In genomic region chr10:89122431-89123066, GRCh38 we compare ENCODE assay signal across 11 cellular contexts.
A peak's percentile ranks its signal among the peaks of the same experiment; 100 is the strongest.
DNase-seq lines count a peak whose midpoint lies in the region; ATAC-seq, FAIRE-seq and TF ChIP-seq lines count a peak whose summit lies in the region.
"Had no signal": no experiment of that assay in that cellular context is flagged by ENCODE, and none has a peak within 500 bp of the region (broad histone marks: within the 10 kb centered on the region; RNA-seq: fewer than 3 reads in every experiment).

No MANE protein-coding gene starts in this region.

- in situ Hi-C loops in GM12878 (cut with MboI), result no loop called here

- RAD21 ChIA-PET in GM12878 (lab: Charles Lee; ENCODE audit: unreplicated experiment), result no interaction called here

- no peaks in the 10 kb centered on the region for H4K20me1 ChIP-seq in GM12878 (ENCODE audit: control insufficient read depth, insufficient read depth)

- no peak overlapping the region for H3K4me2 ChIP-seq in GM12878 (ENCODE audit: control insufficient read depth, insufficient read depth)

- H3K9me3 ChIP-seq in right atrium auricular region (no peaks in the 10 kb centered on the region), GM12878 (replicated peaks; ENCODE audit: control insufficient read depth, insufficient read depth, low read length) (no peaks in the 10 kb centered on the region)
- H3K9me3 ChIP-seq: prostate gland had no signal

- TF ChIP-seq EP300 in GM12878 (IDR thresholded peaks at IDR 0.05; ENCODE audit: borderline replicate concordance in 1 of 2, control insufficient read depth in 1 of 2, low read depth in 2 of 2, low read length in 2 of 2), result no peak

- H3K4me3 ChIP-seq in right atrium auricular region (no peak overlapping the region), GM12878 (no peak overlapping the region), kidney epithelial cell (ENCODE audit: low read depth, low read length) (no peak overlapping the region)
- H3K4me3 ChIP-seq: prostate gland had no signal

- H3K79me2 ChIP-seq in GM12878 (ENCODE audit: control insufficient read depth, insufficient read depth, low read length), result no peaks in the 10 kb centered on the region

- no peak overlapping the region for H2AFZ ChIP-seq in GM12878 (ENCODE audit: control insufficient read depth, low read depth, low read length)

- DNase-seq in Right ventricle myocardium inferior (ENCODE audit: missing footprints) (no peak), right atrium auricular region (ENCODE audit: low spot score) (no peak), GM12878 (ENCODE audit: low read depth, low spot score) (no peak), kidney epithelial cell (ENCODE audit: low read depth) (peak; percentile 4), urothelium cell line (ENCODE audit: low spot score) (peak; percentile 16), hypothalamus (lab: John Stamatoyannopoulos, UW) (no peak), NCI-H2081 treated with DMSO at 0.1 percent for 48 hours (lab: John Stamatoyannopoulos, UW) (no peak)
- DNase-seq in activated CD4-positive, alpha-beta T cell treated with anti-CD3 and anti-CD28 coated beads for 1 hour, result no peak
- DNase-seq: left colon, NCI-H2171 treated with DMSO at 0.1 percent for 48 hours had no signal

- TF ChIP-seq CTCF in right atrium auricular region (IDR thresholded peaks at IDR 0.05) (no peak), GM12878 (IDR thresholded peaks at IDR 0.05 in 2 of 3, conservative IDR thresholded peaks at IDR 0.05 in 1 of 3; ENCODE audit: control insufficient read depth in 2 of 3, extremely low read depth in 1 of 3, insufficient read depth in 1 of 3, low read depth in 3 of 3, low read length in 3 of 3) (no peak), kidney epithelial cell (IDR thresholded peaks at IDR 0.05; ENCODE audit: insufficient read depth, low read length, poor library complexity, severe bottlenecking) (no peak)

- H3K4me1 ChIP-seq in right atrium auricular region, result no peaks in the 10 kb centered on the region
- H3K4me1 ChIP-seq in GM12878 (ENCODE audit: control insufficient read depth, insufficient read depth, low read length), result no peaks in the 10 kb centered on the region
- H3K4me1 ChIP-seq: prostate gland had no signal

- POLR2A ChIA-PET in GM12878 (lab: Charles Lee), result no interaction called here

- CTCF ChIA-PET in GM12878 (lab: Yijun Ruan, JAX), result no interaction called here

- SMC1A ChIA-PET in GM12878 (lab: Charles Lee; ENCODE audit: uncharacterized antibody, unreplicated experiment), result interaction anchor here (0.6 kb wide), 1 partner anchor 46 kb away, joined by 4 read pairs; no protein-coding TSS in a partner anchor

- no peak for TF ChIP-seq POLR2A in GM12878 (IDR thresholded peaks at IDR 0.05; ENCODE audit: low read depth, low read length)

- ATAC-seq in Right ventricle myocardium inferior, result peak; percentile 76
- peak; percentile 28; the same call in 1 of the 3 replicates for ATAC-seq in GM12878
- ATAC-seq: left colon had no signal

- no peak for FAIRE-seq in GM12878 (lab: Jason Lieb, UNC)
- no peak for FAIRE-seq in urothelium cell line (lab: Jason Lieb, UNC)

- H3K27ac ChIP-seq in right atrium auricular region (peak overlapping the region in 1 of 2 donors; percentile 10), GM12878 (ENCODE audit: control insufficient read depth, insufficient read depth) (no peak overlapping the region)
- H3K27ac ChIP-seq: prostate gland had no signal

- intact Hi-C loops in Right ventricle myocardium inferior (cut with DNase I), result no loop called here
- intact Hi-C loops in GM12878 (cut with micrococcal nuclease; ENCODE audit: unreplicated experiment), result no loop called here

- BruUV-seq in GM12878 (replicated peaks; lab: Mats Ljungman, UMichigan), result no TSS peak

- H3K36me3 ChIP-seq in right atrium auricular region, result no peaks in the 10 kb centered on the region
- H3K36me3 ChIP-seq in GM12878 (ENCODE audit: control insufficient read depth in 2 of 2, insufficient read depth in 2 of 2, low read length in 1 of 2), result no peaks in the 10 kb centered on the region
- no peaks in the 10 kb centered on the region for H3K36me3 ChIP-seq in kidney epithelial cell (ENCODE audit: control insufficient read depth, insufficient read depth, low read length)
- H3K36me3 ChIP-seq: prostate gland had no signal

- no peaks in the 10 kb centered on the region for H3K27me3 ChIP-seq in right atrium auricular region
- H3K27me3 ChIP-seq in GM12878 (replicated peaks in 1 of 2; ENCODE audit: control insufficient read depth in 2 of 2, insufficient read depth in 2 of 2, low read length in 1 of 2), result no peaks in the 10 kb centered on the region
- no peaks in the 10 kb centered on the region for H3K27me3 ChIP-seq in kidney epithelial cell (ENCODE audit: control insufficient read depth, insufficient read depth, low read length)

- WGBS in GM12878 (ENCODE audit: insufficient coverage, insufficient replicate concordance, low lambda C conversion rate, missing lambda C conversion rate), result 47% methylated on average over 4 of the region's 4 CpGs

- no peak overlapping the region for H3K9ac ChIP-seq in GM12878 (ENCODE audit: control insufficient read depth, insufficient read depth, low read length)

- TF ChIP-seq RAD21 in GM12878 (IDR thresholded peaks at IDR 0.05; ENCODE audit: insufficient read depth, low read depth, low read length), result no peak

TF ChIP-seq in GM12878, 131 proteins besides CTCF, POLR2A, EP300 and RAD21:
- TF ChIP-seq SKIL (IDR thresholded peaks at IDR 0.05; ENCODE audit: low read depth, poor library complexity, severe bottlenecking) (no peak), FOXM1 (IDR thresholded peaks at IDR 0.05; ENCODE audit: low read depth, low read length) (no peak), ETV6 (conservative IDR thresholded peaks at IDR 0.05 in 1 of 2, IDR thresholded peaks at IDR 0.05 in 1 of 2; ENCODE audit: borderline replicate concordance in 1 of 2, low read depth in 1 of 2) (peak in 1 of 2 experiments; percentile 21; a peak in 1 of 4 replicates)
TF ChIP-seq in GM12878: peak in this region for 1.

Comparison
In these comparisons a context has a peak if more than half of its experiments do, and no peak if none do; other contexts are left out.
1. DNase-seq: peak in kidney epithelial cell (single experiment) and urothelium cell line (single experiment); none in Right ventricle myocardium inferior (single experiment), right atrium auricular region (single experiment), GM12878 (single experiment), hypothalamus (0 of 51), activated CD4-positive, alpha-beta T cell treated with anti-CD3 and anti-CD28 coated beads for 1 hour (single experiment) and NCI-H2081 treated with DMSO at 0.1 percent for 48 hours (single experiment).